Comparison of ENCODE assay signal across 1 cellular context in genomic region chr2:204454672-204455380, GRCh38.
TF ChIP-seq lines count a peak whose summit lies in the region.

No MANE protein-coding gene starts in this region.

TF ChIP-seq in IMR-90, 13 proteins besides CTCF, POLR2A, EP300 and RAD21 (continued from another document):
- TF ChIP-seq RFX5 (IDR thresholded peaks at IDR 0.05; ENCODE audit: low read depth, low read length), result no peak
- no peak for TF ChIP-seq USF2 (IDR thresholded peaks at IDR 0.05; ENCODE audit: low read depth, low read length)
